ENCODE assay signal across 27 cellular contexts in genomic region chrX:2931155-2931554, GRCh38.
"Had no signal": no experiment of that assay in that cellular context is flagged by ENCODE, and none has a peak within 500 bp of the region (broad histone marks: within the 10 kb centered on the region; RNA-seq: fewer than 3 reads in every experiment).

No MANE protein-coding gene starts in this region.

- ATAC-seq: activated CD8-positive, alpha-beta memory T cell treated with anti-CD3 and anti-CD28 coated beads, Interleukin-2, amount 10 ng/mL, durations not matched to agents 7 days and 5 days; activated T-cell treated with anti-CD3 and anti-CD28 coated beads, Interleukin-2, amount 50 U/mL, for 4 hours; SK-N-SH treated with all-trans-retinoic acid at 6 μM for 48 hours had no signal

- H3K27ac Mint-ChIP-seq: activated B cell treated with CpG ODN at 0.5 μM for 24 hours; activated CD4-positive, alpha-beta T cell treated with anti-CD3 and anti-CD28 coated beads, Interleukin-2, amount 10 ng/mL, durations not matched to agents 24 days and 14 days; activated CD8-positive, alpha-beta memory T cell treated with anti-CD3 and anti-CD28 coated beads, Interleukin-2, amount 10 ng/mL, durations not matched to agents 7 days and 5 days; activated naive CD4-positive, alpha-beta T cell treated with anti-CD3 and anti-CD28 coated beads for 36 hours; activated naive CD8-positive, alpha-beta T cell treated with anti-CD3 and anti-CD28 coated beads for 36 hours; T-helper 1 cell treated with Interleukin-12 subunit alpha and Interleukin-12 subunit beta and Interleukin-4 antibody, amounts not matched to agents 30 μg/mL and 1 μg/mL, for 36 hours had no signal

- DNase-seq: activated B cell treated with CpG ODN at 0.5 μM for 24 hours; activated CD4-positive, alpha-beta T cell treated with anti-CD3 and anti-CD28 coated beads for 1 hour; activated CD4-positive, alpha-beta T cell treated with anti-CD3 and anti-CD28 coated beads, Interleukin-2, amount 10 ng/mL, durations not matched to agents 24 days and 14 days; activated CD4-positive, alpha-beta T cell treated with anti-CD3 and anti-CD28 coated beads, Interleukin-2, amount 50 U/mL, for 48 hours; activated CD8-positive, alpha-beta memory T cell treated with anti-CD3 and anti-CD28 coated beads, Interleukin-2, amount 10 ng/mL, durations not matched to agents 7 days and 5 days; activated effector memory CD4-positive, alpha-beta T cell treated with anti-CD3 and anti-CD28 coated beads, Interleukin-2, amount 50 U/mL, for 16 hours; activated naive CD4-positive, alpha-beta T cell treated with anti-CD3 and anti-CD28 coated beads for 36 hours; activated naive CD8-positive, alpha-beta T cell treated with anti-CD3 and anti-CD28 coated beads for 36 hours; activated T-cell treated with anti-CD3 and anti-CD28 coated beads, Interleukin-2, amount 50 U/mL, for 4 hours; brain microvascular endothelial cell; cerebellar nuclear complex; Kasumi-1; NCI-H1048; NCI-H1417; NCI-H1930; NCI-H2171; NCI-H226; NCI-H526; NCI-H774; Peyer's patch; Right ventricle myocardium superior; SW 1271 had no signal

- H3K4me3 Mint-ChIP-seq: activated naive CD4-positive, alpha-beta T cell treated with anti-CD3 and anti-CD28 coated beads for 36 hours had no signal

- H3K9me3 ChIP-seq: Peyer's patch, SJSA1 had no signal

- H3K27me3 ChIP-seq: brain microvascular endothelial cell, cardiac muscle cell, Peyer's patch, SJSA1 had no signal

- H3K36me3 ChIP-seq: brain microvascular endothelial cell, cardiac muscle cell, Peyer's patch had no signal

- H3K36me3 Mint-ChIP-seq: activated CD8-positive, alpha-beta memory T cell treated with anti-CD3 and anti-CD28 coated beads, Interleukin-2, amount 10 ng/mL, durations not matched to agents 7 days and 5 days had no signal

- H3K4me1 Mint-ChIP-seq: activated B cell treated with CpG ODN at 0.5 μM for 24 hours; activated CD8-positive, alpha-beta memory T cell treated with anti-CD3 and anti-CD28 coated beads, Interleukin-2, amount 10 ng/mL, durations not matched to agents 7 days and 5 days; activated naive CD8-positive, alpha-beta T cell treated with anti-CD3 and anti-CD28 coated beads for 36 hours had no signal

- H3K27ac ChIP-seq: brain microvascular endothelial cell, cardiac muscle cell, Peyer's patch, RWPE1, SJSA1 had no signal

- H3K4me3 ChIP-seq: cardiac muscle cell, Peyer's patch, SJSA1 had no signal

- H3K9me3 Mint-ChIP-seq: activated B cell treated with CpG ODN at 0.5 μM for 24 hours; activated T-cell treated with anti-CD3 and anti-CD28 coated beads, Interleukin-2, amount 50 U/mL, for 4 hours; T-helper 1 cell treated with Interleukin-12 subunit alpha and Interleukin-12 subunit beta and Interleukin-4 antibody, amounts not matched to agents 30 μg/mL and 1 μg/mL, for 36 hours had no signal
